Comparison of ENCODE assay signal across 8 cellular contexts in the genomic region with DNA sequence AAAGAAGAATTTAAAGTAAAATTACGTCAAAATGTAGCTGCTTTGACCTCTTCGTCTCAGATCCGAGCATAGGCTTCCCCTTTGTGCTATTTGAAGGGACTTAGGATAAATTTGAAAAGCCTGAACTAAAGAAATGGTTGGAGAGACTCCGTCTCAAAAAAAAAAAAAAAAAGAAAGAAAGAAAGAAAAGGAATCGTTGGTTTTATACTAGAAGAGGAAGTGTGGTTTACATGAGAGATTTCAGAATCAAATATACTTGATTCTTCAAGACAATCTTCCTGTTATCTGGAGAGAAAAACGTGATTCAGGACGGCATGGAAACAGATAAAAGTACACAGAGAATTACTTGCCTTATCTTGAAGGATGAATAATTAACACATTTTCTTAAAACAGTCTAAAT. TPM values are rescaled to one million over a fixed set of nuclear protein-coding genes. Genes with fewer than 3 reads are reported as not detected.
A peak's percentile ranks its signal among the peaks of the same experiment; 100 is the strongest.
DNase-seq lines count a peak whose midpoint lies in the region; ATAC-seq and TF ChIP-seq lines count a peak whose summit lies in the region.

No MANE protein-coding gene starts in this region.

- DNase-seq in Calu3 (no peak), OCI-M1 (lab: John Stamatoyannopoulos, UW) (peak; percentile 58), endothelial cell (ENCODE audit: low spot score) (no peak), osteocyte (ENCODE audit: extremely low spot score, unreplicated experiment) (no peak), DMS53 (lab: John Stamatoyannopoulos, UW) (no peak), DMS53 treated with DMSO at 0.1 percent for 48 hours (lab: John Stamatoyannopoulos, UW; ENCODE audit: unreplicated experiment) (no peak), KG1 (lab: John Stamatoyannopoulos, UW) (no peak)

- ATAC-seq in GM18868 (IDR thresholded peaks at IDR 0.05; ENCODE audit: unreplicated experiment), result no peak

- H3K4me1 Mint-ChIP-seq in Calu3 (ENCODE audit: low read depth, unreplicated experiment), result peaks cover 17% of the 10 kb centered on the region
- peaks cover 18% of the 10 kb centered on the region for H3K4me1 Mint-ChIP-seq in endothelial cell (ENCODE audit: unreplicated experiment)
- H3K4me1 Mint-ChIP-seq in osteocyte (ENCODE audit: unreplicated experiment), result peaks cover 30% of the 10 kb centered on the region

- H3K9me3 Mint-ChIP-seq in Calu3 (ENCODE audit: low read depth, unreplicated experiment) (peaks cover 17% of the 10 kb centered on the region), endothelial cell (ENCODE audit: unreplicated experiment) (peaks cover 7% of the 10 kb centered on the region), osteocyte (ENCODE audit: unreplicated experiment) (peaks cover 51% of the 10 kb centered on the region)

- intact Hi-C loops in Calu3 (cut with micrococcal nuclease; ENCODE audit: unreplicated experiment), result no loop called here

- peak overlapping the region; percentile 77 for H3K27ac Mint-ChIP-seq in Calu3 (ENCODE audit: unreplicated experiment)
- H3K27ac Mint-ChIP-seq in endothelial cell (ENCODE audit: unreplicated experiment), result peak overlapping the region; percentile 71
- peak overlapping the region; percentile 91 for H3K27ac Mint-ChIP-seq in osteocyte (ENCODE audit: unreplicated experiment)

- CTCF ChIA-PET in Calu3 (lab: Charles Lee), result interaction anchor here (1.1 kb wide), 1 partner anchor 86 kb away, joined by 3 read pairs; no protein-coding TSS in a partner anchor

- no peaks in the 10 kb centered on the region for H3K27me3 Mint-ChIP-seq in Calu3 (ENCODE audit: unreplicated experiment)
- H3K27me3 Mint-ChIP-seq in endothelial cell (ENCODE audit: unreplicated experiment), result peaks cover 7% of the 10 kb centered on the region
- peaks cover 3% of the 10 kb centered on the region for H3K27me3 Mint-ChIP-seq in osteocyte (ENCODE audit: unreplicated experiment)

- peak overlapping the region; percentile 99 for H3K4me3 Mint-ChIP-seq in Calu3 (ENCODE audit: low read depth, unreplicated experiment)
- H3K4me3 Mint-ChIP-seq in endothelial cell (ENCODE audit: unreplicated experiment), result peak overlapping the region; percentile 100
- H3K4me3 Mint-ChIP-seq in osteocyte (ENCODE audit: unreplicated experiment), result peak overlapping the region; percentile 98

- H3K36me3 Mint-ChIP-seq in Calu3 (ENCODE audit: insufficient read depth, unreplicated experiment), result peaks cover 21% of the 10 kb centered on the region
- peaks cover 6% of the 10 kb centered on the region for H3K36me3 Mint-ChIP-seq in endothelial cell (ENCODE audit: low read depth, unreplicated experiment)
- H3K36me3 Mint-ChIP-seq in osteocyte (ENCODE audit: unreplicated experiment), result peaks cover 25% of the 10 kb centered on the region

- BruUV-seq in Calu3 (replicated peaks; lab: Mats Ljungman, UMichigan), result TSS peak; percentile 55

- no peak for TF ChIP-seq CTCF in Calu3 (IDR thresholded peaks at IDR 0.05; ENCODE audit: unreplicated experiment)
- no peak for TF ChIP-seq CTCF in endothelial cell (IDR thresholded peaks at IDR 0.05; ENCODE audit: unreplicated experiment)
- TF ChIP-seq CTCF in osteocyte (IDR thresholded peaks at IDR 0.05), result no peak

RNA-seq across cellular contexts. Expression of a gene that starts 0.5 kb away (rescaled TPM):
- total RNA-seq in Calu3 (2022) (30.2 and 37.8 TPM in 2 replicates), endothelial cell (ENCODE audit: unreplicated experiment) (22.6 TPM), osteocyte (18.5 and 20.0 TPM in 2 replicates)

RNA-seq across cellular contexts. Expression of a gene that starts 34.2 kb away (rescaled TPM):
- 32.6 and 34.2 TPM in 2 replicates for total RNA-seq in Calu3 (2022)
- total RNA-seq in endothelial cell (ENCODE audit: unreplicated experiment), result 19.4 TPM
- total RNA-seq in osteocyte, result 13.0 and 14.4 TPM in 2 replicates

RNA-seq across cellular contexts. Expression of a gene that starts 59.6 kb away (rescaled TPM):
- total RNA-seq in Calu3 (2022), result 4.7 and 5.7 TPM in 2 replicates
- total RNA-seq in endothelial cell (ENCODE audit: unreplicated experiment), result 4.0 TPM
- total RNA-seq in osteocyte, result 5.6 and 7.3 TPM in 2 replicates
